ENCODE assay signal across 11 cellular contexts in genomic region chr5:37043693-37044092, GRCh38.
DNase-seq lines count a peak whose midpoint lies in the region; ATAC-seq and TF ChIP-seq lines count a peak whose summit lies in the region.
"Had no signal": no experiment of that assay in that cellular context is flagged by ENCODE, and none has a peak within 500 bp of the region (broad histone marks: within the 10 kb centered on the region; RNA-seq: fewer than 3 reads in every experiment).

No MANE protein-coding gene starts in this region.

- peaks cover 20% of the 10 kb centered on the region for H3K36me3 Mint-ChIP-seq in activated CD8-positive, alpha-beta T cell treated with anti-CD3 and anti-CD28 coated beads, Interleukin-2, amount 10 ng/mL, durations not matched to agents 7 days and 5 days (ENCODE audit: low read depth)
- peaks cover 8% of the 10 kb centered on the region for H3K36me3 Mint-ChIP-seq in activated CD8-positive, alpha-beta T cell treated with anti-CD3 and anti-CD28 coated beads for 36 hours (ENCODE audit: low read depth)

- ATAC-seq in activated CD8-positive, alpha-beta T cell treated with anti-CD3 and anti-CD28 coated beads, Interleukin-2, amount 10 ng/mL, durations not matched to agents 7 days and 5 days: no peak
- no peak for ATAC-seq in activated CD8-positive, alpha-beta T cell treated with anti-CD3 and anti-CD28 coated beads for 36 hours
- ATAC-seq in gastrocnemius medialis (no peak), GM21381 (IDR thresholded peaks at IDR 0.05; ENCODE audit: unreplicated experiment) (no peak)

- no peak overlapping the region for H3K27ac ChIP-seq in gastrocnemius medialis
- H3K27ac ChIP-seq: coronary artery had no signal

- no peaks in the 10 kb centered on the region for H3K9me3 ChIP-seq in gastrocnemius medialis
- no peaks in the 10 kb centered on the region for H3K9me3 ChIP-seq in MG63

- peaks cover 0 to 63% of the 10 kb centered on the region in 2 donors for H3K36me3 ChIP-seq in gastrocnemius medialis
- H3K36me3 ChIP-seq in MG63: peaks cover 26% of the 10 kb centered on the region

- TF ChIP-seq CTCF in activated CD8-positive, alpha-beta T cell treated with anti-CD3 and anti-CD28 coated beads for 36 hours (IDR thresholded peaks at IDR 0.05): no peak
- TF ChIP-seq CTCF in epithelial cell of esophagus (IDR thresholded peaks at IDR 0.05; ENCODE audit: insufficient read depth, low read depth, low read length, missing control alignments) (peak; percentile 18), gastrocnemius medialis (IDR thresholded peaks at IDR 0.05 in 4 of 5, conservative IDR thresholded peaks at IDR 0.05 in 1 of 5) (no peak)

- H3K27me3 Mint-ChIP-seq in activated CD8-positive, alpha-beta T cell treated with anti-CD3 and anti-CD28 coated beads, Interleukin-2, amount 10 ng/mL, durations not matched to agents 7 days and 5 days (ENCODE audit: low read depth): no peaks in the 10 kb centered on the region
- no peaks in the 10 kb centered on the region for H3K27me3 Mint-ChIP-seq in activated CD8-positive, alpha-beta T cell treated with anti-CD3 and anti-CD28 coated beads for 36 hours
- H3K27me3 Mint-ChIP-seq: CD4-positive, CD25-positive, alpha-beta regulatory T cell had no signal

- no peaks in the 10 kb centered on the region for H3K9me3 Mint-ChIP-seq in activated CD8-positive, alpha-beta T cell treated with anti-CD3 and anti-CD28 coated beads, Interleukin-2, amount 10 ng/mL, durations not matched to agents 7 days and 5 days (ENCODE audit: insufficient read depth)
- H3K9me3 Mint-ChIP-seq in activated CD8-positive, alpha-beta T cell treated with anti-CD3 and anti-CD28 coated beads for 36 hours: no peaks in the 10 kb centered on the region
- H3K9me3 Mint-ChIP-seq: CD4-positive, CD25-positive, alpha-beta regulatory T cell had no signal

- TF ChIP-seq POLR2A in gastrocnemius medialis (IDR thresholded peaks at IDR 0.05): no peak

- H3K27ac Mint-ChIP-seq in activated CD8-positive, alpha-beta T cell treated with anti-CD3 and anti-CD28 coated beads, Interleukin-2, amount 10 ng/mL, durations not matched to agents 7 days and 5 days: no peak overlapping the region
- no peak overlapping the region for H3K27ac Mint-ChIP-seq in activated CD8-positive, alpha-beta T cell treated with anti-CD3 and anti-CD28 coated beads for 36 hours

- no peaks in the 10 kb centered on the region for H3K4me1 ChIP-seq in gastrocnemius medialis

- in situ Hi-C loops in gastrocnemius medialis (cut with MboI; ENCODE audit: low sequenced_read_pairs in 4 of 4): loop anchor here in 3 of 4 donors (25.0 kb wide), 2 partner anchors 269 to 1919 kb away; no protein-coding TSS in a partner anchor

- H3K27me3 ChIP-seq in gastrocnemius medialis (no peaks in the 10 kb centered on the region), MG63 (no peaks in the 10 kb centered on the region)

- H3K4me3 ChIP-seq in epithelial cell of esophagus (ENCODE audit: low read length): no peak overlapping the region
- H3K4me3 ChIP-seq in gastrocnemius medialis: no peak overlapping the region
- H3K4me3 ChIP-seq in MG63: no peak overlapping the region
- H3K4me3 ChIP-seq: coronary artery had no signal

- DNase-seq in activated CD8-positive, alpha-beta T cell treated with anti-CD3 and anti-CD28 coated beads, Interleukin-2, amount 10 ng/mL, durations not matched to agents 7 days and 5 days: peak; percentile 24
- DNase-seq in activated CD8-positive, alpha-beta T cell treated with anti-CD3 and anti-CD28 coated beads for 36 hours: no peak
- DNase-seq in NAMALWA (ENCODE audit: low spot score) (peak; percentile 11), epithelial cell of esophagus (ENCODE audit: low read depth) (no peak), superior temporal gyrus (ENCODE audit: extremely low spot score) (peak; percentile 80), gastrocnemius medialis (no peak), MG63 (no peak)
- DNase-seq: H7 had no signal

- POLR2A ChIA-PET in activated CD8-positive, alpha-beta T cell treated with anti-CD3 and anti-CD28 coated beads, Interleukin-2, amount 10 ng/mL, durations not matched to agents 7 days and 5 days (lab: Charles Lee): interaction anchor here (0.9 kb wide), 1 partner anchor 13 kb away, joined by 3 read pairs; no protein-coding TSS in a partner anchor
- POLR2A ChIA-PET in activated CD8-positive, alpha-beta T cell treated with anti-CD3 and anti-CD28 coated beads for 36 hours (lab: Charles Lee): no interaction called here

- intact Hi-C loops in activated CD8-positive, alpha-beta T cell treated with anti-CD3 and anti-CD28 coated beads for 36 hours (cut with micrococcal nuclease): no loop called here
- intact Hi-C loops in gastrocnemius medialis (cut with DNase I; ENCODE audit: low total_unique reads): no loop called here

- H3K4me3 Mint-ChIP-seq in activated CD8-positive, alpha-beta T cell treated with anti-CD3 and anti-CD28 coated beads, Interleukin-2, amount 10 ng/mL, durations not matched to agents 7 days and 5 days: no peak overlapping the region
- no peak overlapping the region for H3K4me3 Mint-ChIP-seq in activated CD8-positive, alpha-beta T cell treated with anti-CD3 and anti-CD28 coated beads for 36 hours
- H3K4me3 Mint-ChIP-seq: CD4-positive, CD25-positive, alpha-beta regulatory T cell had no signal

- CTCF ChIA-PET in activated CD8-positive, alpha-beta T cell treated with anti-CD3 and anti-CD28 coated beads, Interleukin-2, amount 10 ng/mL, durations not matched to agents 7 days and 5 days (lab: Charles Lee): interaction anchor here (0.8 to 2.0 kb wide), 10 partner anchors 9 to 257 kb away, joined by 3 to 12 read pairs (median 4); no protein-coding TSS in a partner anchor
- CTCF ChIA-PET in activated CD8-positive, alpha-beta T cell treated with anti-CD3 and anti-CD28 coated beads for 36 hours (lab: Charles Lee): interaction anchor here (0.5 to 1.4 kb wide), 4 partner anchors 9 to 626 kb away, joined by 3 to 6 read pairs (median 4); no protein-coding TSS in a partner anchor

- H3K4me1 Mint-ChIP-seq in activated CD8-positive, alpha-beta T cell treated with anti-CD3 and anti-CD28 coated beads, Interleukin-2, amount 10 ng/mL, durations not matched to agents 7 days and 5 days (ENCODE audit: low read depth): peaks cover 1% of the 10 kb centered on the region
- H3K4me1 Mint-ChIP-seq in activated CD8-positive, alpha-beta T cell treated with anti-CD3 and anti-CD28 coated beads for 36 hours (ENCODE audit: low read depth): no peaks in the 10 kb centered on the region

Comparison
In these comparisons a context has a peak if more than half of its experiments do, and no peak if none do; other contexts are left out.
1. DNase-seq: peak in activated CD8-positive, alpha-beta T cell treated with anti-CD3 and anti-CD28 coated beads, Interleukin-2, amount 10 ng/mL, durations not matched to agents 7 days and 5 days (single experiment), NAMALWA (single experiment) and superior temporal gyrus (single experiment); none in activated CD8-positive, alpha-beta T cell treated with anti-CD3 and anti-CD28 coated beads for 36 hours (single experiment), epithelial cell of esophagus (single experiment), gastrocnemius medialis (0 of 2) and MG63 (single experiment).